In the genomic region with DNA sequence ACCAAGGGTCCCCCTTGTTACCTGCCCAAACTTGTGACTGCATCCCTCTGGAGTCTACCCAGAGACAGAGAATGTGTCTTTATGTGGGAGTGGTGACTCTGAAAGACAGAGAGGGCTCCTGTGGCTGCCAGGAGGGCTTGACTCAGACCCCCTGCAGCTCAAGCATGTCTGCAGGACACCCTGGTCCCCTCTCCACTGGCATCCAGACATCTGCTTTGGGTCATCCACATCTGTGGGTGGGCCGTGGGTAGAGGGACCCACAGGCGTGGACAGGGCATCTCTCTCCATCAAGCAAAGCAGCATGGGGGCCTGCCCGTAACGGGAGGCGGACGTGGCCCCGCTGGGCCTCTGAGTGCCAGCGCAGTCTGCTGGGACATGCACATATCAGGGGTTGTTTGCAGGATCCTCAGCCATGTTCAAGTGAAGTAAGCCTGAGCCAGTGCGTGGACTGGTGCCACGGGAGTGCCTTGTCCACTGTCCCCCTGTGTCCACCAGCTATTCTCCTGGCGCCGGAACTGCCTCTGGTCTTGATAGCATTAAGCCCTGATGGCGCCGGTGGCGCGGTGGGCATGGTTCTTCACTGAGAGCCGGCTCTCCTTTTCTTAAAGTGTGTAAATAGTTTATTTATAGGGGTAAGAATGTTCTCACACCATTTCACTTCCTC, we compare ENCODE assay signal across 12 cellular contexts. TPM values are rescaled to one million over a fixed set of nuclear protein-coding genes. Genes with fewer than 3 reads are reported as not detected.
DNase-seq lines count a peak whose midpoint lies in the region; ATAC-seq and TF ChIP-seq lines count a peak whose summit lies in the region.
"Had no signal": no experiment of that assay in that cellular context is flagged by ENCODE, and none has a peak within 500 bp of the region (broad histone marks: within the 10 kb centered on the region; RNA-seq: fewer than 3 reads in every experiment).

No MANE protein-coding gene starts in this region.

- no peaks in the 10 kb centered on the region for H3K27me3 Mint-ChIP-seq in T-helper 1 cell treated with Interleukin-12 subunit alpha and Interleukin-12 subunit beta and Interleukin-4 antibody, amounts not matched to agents 30 μg/mL and 1 μg/mL, for 36 hours (ENCODE audit: low read depth)
- no peaks in the 10 kb centered on the region for H3K27me3 Mint-ChIP-seq in WTC11 (ENCODE audit: low read depth)

- H3K4me1 Mint-ChIP-seq in T-helper 1 cell treated with Interleukin-12 subunit alpha and Interleukin-12 subunit beta and Interleukin-4 antibody, amounts not matched to agents 30 μg/mL and 1 μg/mL, for 36 hours (ENCODE audit: low read depth) = peaks cover 30% of the 10 kb centered on the region
- H3K4me1 Mint-ChIP-seq in stimulated activated effector memory CD8-positive, alpha-beta T cell treated with anti-CD3 and anti-CD28 coated beads, Interleukin-12 subunit alpha, Interleukin-12 subunit beta, amount 100 ng/mL, for 72 hours = peaks cover 33% of the 10 kb centered on the region
- H3K4me1 Mint-ChIP-seq in WTC11 = peaks cover 6% of the 10 kb centered on the region

- no peaks in the 10 kb centered on the region for H3K9me3 Mint-ChIP-seq in T-helper 1 cell treated with Interleukin-12 subunit alpha and Interleukin-12 subunit beta and Interleukin-4 antibody, amounts not matched to agents 30 μg/mL and 1 μg/mL, for 36 hours
- H3K9me3 Mint-ChIP-seq in stimulated activated effector memory CD8-positive, alpha-beta T cell treated with anti-CD3 and anti-CD28 coated beads, Interleukin-12 subunit alpha, Interleukin-12 subunit beta, amount 100 ng/mL, for 72 hours = no peaks in the 10 kb centered on the region
- H3K9me3 Mint-ChIP-seq in WTC11 = no peaks in the 10 kb centered on the region

- CTCF ChIA-PET in WTC11 (lab: Charles Lee) = interaction anchor here (0.9 kb wide), 1 partner anchor 13 kb away, joined by 4 read pairs; no protein-coding TSS in a partner anchor

- H3K4me3 Mint-ChIP-seq in T-helper 1 cell treated with Interleukin-12 subunit alpha and Interleukin-12 subunit beta and Interleukin-4 antibody, amounts not matched to agents 30 μg/mL and 1 μg/mL, for 36 hours = no peak overlapping the region
- H3K4me3 Mint-ChIP-seq in stimulated activated effector memory CD8-positive, alpha-beta T cell treated with anti-CD3 and anti-CD28 coated beads, Interleukin-12 subunit alpha, Interleukin-12 subunit beta, amount 100 ng/mL, for 72 hours = no peak overlapping the region
- H3K4me3 Mint-ChIP-seq in WTC11 = no peak overlapping the region

- H3K36me3 Mint-ChIP-seq in T-helper 1 cell treated with Interleukin-12 subunit alpha and Interleukin-12 subunit beta and Interleukin-4 antibody, amounts not matched to agents 30 μg/mL and 1 μg/mL, for 36 hours (ENCODE audit: low read depth) = peaks cover 43% of the 10 kb centered on the region
- peaks cover 72% of the 10 kb centered on the region for H3K36me3 Mint-ChIP-seq in stimulated activated effector memory CD8-positive, alpha-beta T cell treated with anti-CD3 and anti-CD28 coated beads, Interleukin-12 subunit alpha, Interleukin-12 subunit beta, amount 100 ng/mL, for 72 hours
- peaks cover 45% of the 10 kb centered on the region for H3K36me3 Mint-ChIP-seq in WTC11

- intact Hi-C loops in dorsolateral prefrontal cortex (cut with DNase I) = no loop called here

- POLR2A ChIA-PET in WTC11 (lab: Charles Lee) = no interaction called here

- no peak for TF ChIP-seq CTCF in dorsolateral prefrontal cortex (IDR thresholded peaks at IDR 0.05 in 54 of 56, conservative IDR thresholded peaks at IDR 0.05 in 2 of 56; ENCODE audit: low read depth in 1 of 56, partially characterized antibody in 56 of 56)
- no peak for TF ChIP-seq CTCF in WTC11 (IDR thresholded peaks at IDR 0.05)

- no peaks in the 10 kb centered on the region for H3K27me3 ChIP-seq in dorsolateral prefrontal cortex

- peak overlapping the region; percentile 61 for H3K27ac Mint-ChIP-seq in T-helper 1 cell treated with Interleukin-12 subunit alpha and Interleukin-12 subunit beta and Interleukin-4 antibody, amounts not matched to agents 30 μg/mL and 1 μg/mL, for 36 hours
- H3K27ac Mint-ChIP-seq in stimulated activated effector memory CD8-positive, alpha-beta T cell treated with anti-CD3 and anti-CD28 coated beads, Interleukin-12 subunit alpha, Interleukin-12 subunit beta, amount 100 ng/mL, for 72 hours = peak overlapping the region; percentile 84
- no peak overlapping the region for H3K27ac Mint-ChIP-seq in WTC11

- H3K4me3 ChIP-seq in dorsolateral prefrontal cortex = no peak overlapping the region

- peak overlapping the region in 47 of 59 donors; percentile 6 to 78 (median 61) for H3K27ac ChIP-seq in dorsolateral prefrontal cortex

- DNase-seq in T-helper 1 cell = no peak
- peak in 1 of 10 donors; percentile 7 for DNase-seq in dorsolateral prefrontal cortex
- no peak for DNase-seq in stimulated activated effector memory CD8-positive, alpha-beta T cell treated with anti-CD3 and anti-CD28 coated beads, Interleukin-12 subunit alpha, Interleukin-12 subunit beta, amount 100 ng/mL, for 72 hours (ENCODE audit: low spot score in 2 of 2)
- no peak for DNase-seq in WTC11 (ENCODE audit: low spot score)
- DNase-seq: 8988T; effector CD8-positive, alpha-beta T cell; GF-D8; nucleus accumbens had no signal

- ATAC-seq in HG03378 (IDR thresholded peaks at IDR 0.05; ENCODE audit: unreplicated experiment) = peak; percentile 53
- ATAC-seq in stimulated activated effector memory CD8-positive, alpha-beta T cell treated with anti-CD3 and anti-CD28 coated beads, Interleukin-12 subunit alpha, Interleukin-12 subunit beta, amount 100 ng/mL, for 72 hours = no peak
- no peak for ATAC-seq in GM21717 (IDR thresholded peaks at IDR 0.05; ENCODE audit: unreplicated experiment)
- ATAC-seq in GM21381 (IDR thresholded peaks at IDR 0.05; ENCODE audit: unreplicated experiment) = no peak
- ATAC-seq in WTC11 = no peak

TF ChIP-seq in WTC11, 78 proteins besides CTCF, POLR2A, EP300 and RAD21:
- TF ChIP-seq KAT7 (CRISPR knock-in tag; IDR thresholded peaks at IDR 0.05; ENCODE audit: borderline replicate concordance) (no peak), OVOL2 (CRISPR knock-in tag; IDR thresholded peaks at IDR 0.05; ENCODE audit: borderline replicate concordance) (no peak), NFYB (CRISPR knock-in tag; conservative IDR thresholded peaks at IDR 0.05; ENCODE audit: low read depth) (no peak), TEAD4 (CRISPR knock-in tag; IDR thresholded peaks at IDR 0.05) (no peak), SOX15 (CRISPR knock-in tag; IDR thresholded peaks at IDR 0.05) (no peak), MXD4 (CRISPR knock-in tag; IDR thresholded peaks at IDR 0.05; ENCODE audit: borderline replicate concordance) (no peak), IRF2 (CRISPR knock-in tag; IDR thresholded peaks at IDR 0.05; ENCODE audit: borderline replicate concordance, low read depth) (no peak)
- TF ChIP-seq, protein P1, sequence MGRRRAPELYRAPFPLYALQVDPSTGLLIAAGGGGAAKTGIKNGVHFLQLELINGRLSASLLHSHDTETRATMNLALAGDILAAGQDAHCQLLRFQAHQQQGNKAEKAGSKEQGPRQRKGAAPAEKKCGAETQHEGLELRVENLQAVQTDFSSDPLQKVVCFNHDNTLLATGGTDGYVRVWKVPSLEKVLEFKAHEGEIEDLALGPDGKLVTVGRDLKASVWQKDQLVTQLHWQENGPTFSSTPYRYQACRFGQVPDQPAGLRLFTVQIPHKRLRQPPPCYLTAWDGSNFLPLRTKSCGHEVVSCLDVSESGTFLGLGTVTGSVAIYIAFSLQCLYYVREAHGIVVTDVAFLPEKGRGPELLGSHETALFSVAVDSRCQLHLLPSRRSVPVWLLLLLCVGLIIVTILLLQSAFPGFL (CRISPR knock-in tag; IDR thresholded peaks at IDR 0.05; ENCODE audit: borderline replicate concordance) = no peak
- TF ChIP-seq, protein P2, sequence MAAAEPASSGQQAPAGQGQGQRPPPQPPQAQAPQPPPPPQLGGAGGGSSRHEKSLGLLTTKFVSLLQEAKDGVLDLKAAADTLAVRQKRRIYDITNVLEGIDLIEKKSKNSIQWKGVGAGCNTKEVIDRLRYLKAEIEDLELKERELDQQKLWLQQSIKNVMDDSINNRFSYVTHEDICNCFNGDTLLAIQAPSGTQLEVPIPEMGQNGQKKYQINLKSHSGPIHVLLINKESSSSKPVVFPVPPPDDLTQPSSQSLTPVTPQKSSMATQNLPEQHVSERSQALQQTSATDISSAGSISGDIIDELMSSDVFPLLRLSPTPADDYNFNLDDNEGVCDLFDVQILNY (CRISPR knock-in tag; IDR thresholded peaks at IDR 0.05) = no peak
- TF ChIP-seq, protein P3, sequence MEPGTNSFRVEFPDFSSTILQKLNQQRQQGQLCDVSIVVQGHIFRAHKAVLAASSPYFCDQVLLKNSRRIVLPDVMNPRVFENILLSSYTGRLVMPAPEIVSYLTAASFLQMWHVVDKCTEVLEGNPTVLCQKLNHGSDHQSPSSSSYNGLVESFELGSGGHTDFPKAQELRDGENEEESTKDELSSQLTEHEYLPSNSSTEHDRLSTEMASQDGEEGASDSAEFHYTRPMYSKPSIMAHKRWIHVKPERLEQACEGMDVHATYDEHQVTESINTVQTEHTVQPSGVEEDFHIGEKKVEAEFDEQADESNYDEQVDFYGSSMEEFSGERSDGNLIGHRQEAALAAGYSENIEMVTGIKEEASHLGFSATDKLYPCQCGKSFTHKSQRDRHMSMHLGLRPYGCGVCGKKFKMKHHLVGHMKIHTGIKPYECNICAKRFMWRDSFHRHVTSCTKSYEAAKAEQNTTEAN (CRISPR knock-in tag; IDR thresholded peaks at IDR 0.05) = no peak
TF ChIP-seq in WTC11: peak in this region for 0.

RNA-seq across cellular contexts. Expression of a gene that starts 19.4 kb away (rescaled TPM):
- total RNA-seq in dorsolateral prefrontal cortex (1 to 10 TPM in 2 of 120 experiments, under 1 TPM in 103, not detected in 15; 0.07 to 1.3 (median 0.38) TPM), WTC11 (2021) (0.04 to 0.09 TPM in 2 of 3 replicates, not detected in the other)
